1 cellular context compared by ENCODE assay signal in the genomic region with DNA sequence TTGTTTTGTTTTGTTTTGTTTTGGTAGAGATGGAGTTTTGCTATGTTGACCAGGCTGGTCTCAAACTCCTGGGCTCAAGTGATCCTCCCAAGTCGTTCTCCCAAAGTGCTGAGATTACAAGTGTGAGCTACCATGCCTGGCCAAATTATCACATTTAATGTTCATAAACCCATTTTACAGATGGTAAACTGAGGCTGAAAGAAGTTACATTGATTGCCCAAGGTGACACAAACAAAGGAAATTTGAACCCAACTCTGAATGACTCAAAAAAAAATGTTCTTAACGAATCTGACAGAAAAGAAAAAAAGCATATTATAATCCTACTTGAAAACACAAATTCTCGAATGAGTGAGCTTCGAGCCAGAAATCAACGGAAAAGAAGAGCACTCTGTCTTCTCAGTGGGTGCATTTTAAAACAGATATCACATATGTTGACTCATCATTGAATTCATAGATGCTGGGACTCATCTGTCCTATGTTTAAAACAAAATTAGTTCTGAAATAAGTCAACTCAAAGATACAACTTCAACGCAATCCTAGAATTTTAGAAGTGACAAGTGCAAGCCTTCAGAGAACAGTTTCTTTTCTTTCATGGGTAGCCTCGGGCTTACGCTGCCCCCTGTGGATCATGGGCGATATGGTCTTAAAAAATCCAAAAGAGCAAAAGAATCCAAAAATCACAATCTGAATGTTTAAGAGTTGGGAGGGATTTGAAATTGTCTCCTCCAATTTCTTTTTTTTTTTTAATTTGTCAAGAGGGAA.
TF ChIP-seq lines count a peak whose summit lies in the region.

No MANE protein-coding gene starts in this region.

TF ChIP-seq in HCT116, 20 proteins besides CTCF, POLR2A, EP300 and RAD21 (continued from another document):
- no peak for TF ChIP-seq CEBPB (IDR thresholded peaks at IDR 0.05; ENCODE audit: low read depth)
- TF ChIP-seq SRF (IDR thresholded peaks at IDR 0.05; ENCODE audit: low read depth) = no peak
- TF ChIP-seq, protein P1, sequence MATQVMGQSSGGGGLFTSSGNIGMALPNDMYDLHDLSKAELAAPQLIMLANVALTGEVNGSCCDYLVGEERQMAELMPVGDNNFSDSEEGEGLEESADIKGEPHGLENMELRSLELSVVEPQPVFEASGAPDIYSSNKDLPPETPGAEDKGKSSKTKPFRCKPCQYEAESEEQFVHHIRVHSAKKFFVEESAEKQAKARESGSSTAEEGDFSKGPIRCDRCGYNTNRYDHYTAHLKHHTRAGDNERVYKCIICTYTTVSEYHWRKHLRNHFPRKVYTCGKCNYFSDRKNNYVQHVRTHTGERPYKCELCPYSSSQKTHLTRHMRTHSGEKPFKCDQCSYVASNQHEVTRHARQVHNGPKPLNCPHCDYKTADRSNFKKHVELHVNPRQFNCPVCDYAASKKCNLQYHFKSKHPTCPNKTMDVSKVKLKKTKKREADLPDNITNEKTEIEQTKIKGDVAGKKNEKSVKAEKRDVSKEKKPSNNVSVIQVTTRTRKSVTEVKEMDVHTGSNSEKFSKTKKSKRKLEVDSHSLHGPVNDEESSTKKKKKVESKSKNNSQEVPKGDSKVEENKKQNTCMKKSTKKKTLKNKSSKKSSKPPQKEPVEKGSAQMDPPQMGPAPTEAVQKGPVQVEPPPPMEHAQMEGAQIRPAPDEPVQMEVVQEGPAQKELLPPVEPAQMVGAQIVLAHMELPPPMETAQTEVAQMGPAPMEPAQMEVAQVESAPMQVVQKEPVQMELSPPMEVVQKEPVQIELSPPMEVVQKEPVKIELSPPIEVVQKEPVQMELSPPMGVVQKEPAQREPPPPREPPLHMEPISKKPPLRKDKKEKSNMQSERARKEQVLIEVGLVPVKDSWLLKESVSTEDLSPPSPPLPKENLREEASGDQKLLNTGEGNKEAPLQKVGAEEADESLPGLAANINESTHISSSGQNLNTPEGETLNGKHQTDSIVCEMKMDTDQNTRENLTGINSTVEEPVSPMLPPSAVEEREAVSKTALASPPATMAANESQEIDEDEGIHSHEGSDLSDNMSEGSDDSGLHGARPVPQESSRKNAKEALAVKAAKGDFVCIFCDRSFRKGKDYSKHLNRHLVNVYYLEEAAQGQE (IDR thresholded peaks at IDR 0.05; ENCODE audit: low read depth) = no peak
- TF ChIP-seq ZFX (IDR thresholded peaks at IDR 0.05) = no peak
TF ChIP-seq in HCT116: peak in this region for 0.
